ENCODE assay signal across 21 cellular contexts in the genomic region with DNA sequence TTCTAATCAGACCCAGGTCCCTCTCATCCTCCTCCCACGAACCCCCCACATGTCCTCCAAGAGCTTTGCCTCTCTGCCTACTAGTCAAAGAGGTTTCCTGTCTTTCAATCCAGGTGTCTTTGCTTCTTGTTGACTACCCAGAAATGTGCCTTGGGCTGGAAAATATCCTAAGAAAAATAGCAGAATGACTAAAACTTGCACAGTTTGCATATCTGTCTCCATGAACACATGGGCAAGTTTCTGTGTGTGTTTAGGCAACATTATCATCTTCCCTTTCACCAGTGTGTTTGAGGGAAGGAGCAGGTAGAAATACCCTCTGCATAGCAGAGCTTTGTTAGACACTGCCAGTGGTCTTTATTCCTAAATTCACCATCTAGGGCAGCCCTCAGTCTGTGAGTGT. TPM values are rescaled to one million over a fixed set of nuclear protein-coding genes. Genes with fewer than 3 reads are reported as not detected.
A peak's percentile ranks its signal among the peaks of the same experiment; 100 is the strongest.
DNase-seq lines count a peak whose midpoint lies in the region; ATAC-seq and TF ChIP-seq lines count a peak whose summit lies in the region.
"Had no signal": no experiment of that assay in that cellular context is flagged by ENCODE, and none has a peak within 500 bp of the region (broad histone marks: within the 10 kb centered on the region; RNA-seq: fewer than 3 reads in every experiment).

No MANE protein-coding gene starts in this region.

- H3K9me2 ChIP-seq in PC-3 (replicated peaks; ENCODE audit: low read length) = no peaks in the 10 kb centered on the region

- peaks cover 68% of the 10 kb centered on the region for H3K79me2 ChIP-seq in PC-3 (ENCODE audit: low read length)

- peak overlapping the region; percentile 89 for H3K4me2 ChIP-seq in PC-3 (ENCODE audit: low read length)

- no peaks in the 10 kb centered on the region for H3K27me3 ChIP-seq in PC-3 (ENCODE audit: low read length)
- peaks cover 0 to 3% of the 10 kb centered on the region in 2 donors for H3K27me3 ChIP-seq in duodenal mucosa (ENCODE audit: control insufficient read depth in 1 of 2, insufficient read depth in 2 of 2, low read length in 2 of 2)
- H3K27me3 ChIP-seq in lung (ENCODE audit: control insufficient read depth, insufficient read depth) = no peaks in the 10 kb centered on the region
- H3K27me3 ChIP-seq in transverse colon = no peaks in the 10 kb centered on the region
- H3K27me3 ChIP-seq: ascending aorta had no signal

- H3K9me3 ChIP-seq in PC-3 (ENCODE audit: low read length) (no peaks in the 10 kb centered on the region), duodenal mucosa (ENCODE audit: control insufficient read depth in 1 of 2, low read length in 2 of 2) (no peaks in the 10 kb centered on the region), lung (ENCODE audit: control insufficient read depth in 2 of 2, insufficient read depth in 1 of 2, low read length in 1 of 2) (peaks cover 0 to 1% of the 10 kb centered on the region in 2 donors), transverse colon (no peaks in the 10 kb centered on the region)
- H3K9me3 ChIP-seq: ascending aorta had no signal

- no TSS peak for BruUV-seq in PC-3 (replicated peaks; lab: Mats Ljungman, UMichigan)

- POLR2A ChIA-PET in PC-3 (lab: Charles Lee; ENCODE audit: unreplicated experiment) = interaction anchor here (1.2 to 6.3 kb wide), 4 partner anchors 11 to 28 kb away, joined by 8 to 97 read pairs (median 59); a partner anchor contains a TSS

- intact Hi-C loops in PC-3 (cut with micrococcal nuclease) (loop anchor here (1.0 kb wide), 3 partner anchors 10 to 49 kb away; no protein-coding TSS in a partner anchor), transverse colon (cut with DNase I; ENCODE audit: low total_unique reads) (no loop called here)

- H3F3A ChIP-seq in PC-3 (ENCODE audit: low read length, unreplicated experiment) = peaks cover 22% of the 10 kb centered on the region

- peak; percentile 45 for DNase-seq in PC-3
- no peak for DNase-seq in lung (ENCODE audit: low spot score)
- no peak for DNase-seq in transverse colon
- no peak for DNase-seq in NCI-H1930 (lab: John Stamatoyannopoulos, UW)
- no peak for DNase-seq in globus pallidus (ENCODE audit: low spot score)
- DNase-seq: activated CD4-positive, alpha-beta T cell treated with anti-CD3 and anti-CD28 coated beads, Interleukin-2, amount 50 U/mL, for 4 hours; activated naive CD4-positive, alpha-beta T cell treated with anti-CD3 and anti-CD28 coated beads, Interleukin-2, amount 50 U/mL, for 16 hours; activated T-cell treated with anti-CD3 and anti-CD28 coated beads, Interleukin-2, amount 50 U/mL, for 1 hour; MV-4-11; natural killer cell; NCI-H187 treated with DMSO at 0.1 percent for 48 hours; stimulated activated CD4-positive, alpha-beta T cell treated with anti-CD3 and anti-CD28 coated beads, Interleukin-15, amount 100 ng/mL, for 24 hours; stimulated activated naive B cell treated with anti-CD40 and anti-IgM and Interleukin-4, amounts not matched to agents 10 μg/mL and 1 μg/mL and 100 μg/mL, for 72 hours; trophoblast cell had no signal

- WGBS in lung, 2 donors = 44 to 82% methylated on average over 1 of the region's 1 CpG
- 38% methylated on average over 1 of the region's 1 CpG; no CpG with 5 or more reads in 1 of the 2 donors for WGBS in transverse colon (ENCODE audit: low coverage in 1 of 2), 2 donors

- no peak overlapping the region for H2AFZ ChIP-seq in PC-3 (ENCODE audit: low read length)

- peaks cover 96% of the 10 kb centered on the region for H3K4me1 ChIP-seq in PC-3 (ENCODE audit: insufficient read depth, low read length)
- peaks cover 28 to 47% of the 10 kb centered on the region in 2 donors for H3K4me1 ChIP-seq in duodenal mucosa (ENCODE audit: control insufficient read depth in 1 of 2, insufficient read depth in 2 of 2, low read length in 2 of 2)
- peaks cover 3 to 7% of the 10 kb centered on the region in 2 donors for H3K4me1 ChIP-seq in lung (ENCODE audit: control insufficient read depth in 2 of 2, insufficient read depth in 2 of 2, low read length in 2 of 2)
- H3K4me1 ChIP-seq in transverse colon = peaks cover 3 to 63% (median 26%) of the 10 kb centered on the region in 4 donors

- H3K36me3 ChIP-seq in PC-3 (ENCODE audit: low read depth, low read length) (peaks cover 8% of the 10 kb centered on the region), duodenal mucosa (ENCODE audit: control insufficient read depth in 1 of 2, insufficient read depth in 2 of 2, low read length in 2 of 2) (peaks cover 0 to 3% of the 10 kb centered on the region in 2 donors), lung (ENCODE audit: control insufficient read depth in 2 of 2, insufficient read depth in 2 of 2, low read length in 2 of 2) (no peaks in the 10 kb centered on the region), transverse colon (no peaks in the 10 kb centered on the region)
- H3K36me3 ChIP-seq: ascending aorta had no signal

- TF ChIP-seq EP300 in transverse colon (IDR thresholded peaks at IDR 0.05; ENCODE audit: low read depth) = no peak

- in situ Hi-C loops in transverse colon (cut with MboI; ENCODE audit: low pct_ligation_motif_present in 1 of 4, low pct_unique_long_range_greater_than_20kb in 1 of 4, low sequenced_read_pairs in 3 of 4) = no loop called here

- H3K9ac ChIP-seq in PC-3 (ENCODE audit: low read length) (peak overlapping the region; percentile 85), duodenal mucosa (ENCODE audit: low read depth in 1 of 2, low read length in 2 of 2) (peak overlapping the region; percentile 38 to 78)

- no peak for TF ChIP-seq POLR2A in transverse colon (IDR thresholded peaks at IDR 0.05)

- TF ChIP-seq CTCF in PC-3 (conservative IDR thresholded peaks at IDR 0.05; ENCODE audit: low read depth, low read length) = no peak
- no peak for TF ChIP-seq CTCF in lung (IDR thresholded peaks at IDR 0.05; ENCODE audit: control extremely low read depth, extremely low read depth)
- no peak for TF ChIP-seq CTCF in transverse colon (IDR thresholded peaks at IDR 0.05)

- no peak for ATAC-seq in PC-3
- no peak for ATAC-seq in lung (ENCODE audit: insufficient read depth, low FRiP score)
- no peak for ATAC-seq in GM21367 (IDR thresholded peaks at IDR 0.05; ENCODE audit: unreplicated experiment)
- ATAC-seq: natural killer cell; stimulated activated naive B cell treated with anti-CD40 and anti-IgM and Interleukin-4, amounts not matched to agents 10 μg/mL and 1 μg/mL and 100 μg/mL, for 72 hours had no signal

- CTCF ChIA-PET in PC-3 (lab: Charles Lee) = interaction anchor here (0.5 to 1.1 kb wide), 4 partner anchors 9 to 226 kb away, joined by 3 to 8 read pairs (median 3); no protein-coding TSS in a partner anchor

- H4K20me1 ChIP-seq in PC-3 (ENCODE audit: low read length) = no peaks in the 10 kb centered on the region

- H3K4me3 ChIP-seq in PC-3 (ENCODE audit: low read length) (peak overlapping the region; percentile 69), duodenal mucosa (ENCODE audit: low read depth in 1 of 2, low read length in 2 of 2) (peak overlapping the region; percentile 62 to 77), lung (peak overlapping the region; percentile 53), transverse colon (peak overlapping the region in 3 of 4 donors; percentile 27 to 51 (median 31))
- H3K4me3 ChIP-seq: ascending aorta had no signal

- H3K27ac ChIP-seq in PC-3 (ENCODE audit: low read length) = peak overlapping the region; percentile 95
- H3K27ac ChIP-seq in duodenal mucosa (ENCODE audit: low read depth, low read length) = peak overlapping the region; percentile 90
- peak overlapping the region in 1 of 2 donors; percentile 93 for H3K27ac ChIP-seq in lung (ENCODE audit: low read depth in 1 of 2, low read length in 1 of 2)
- peak overlapping the region; percentile 85 to 90 (median 88) for H3K27ac ChIP-seq in transverse colon
- H3K27ac ChIP-seq: ascending aorta had no signal

RNA-seq across cellular contexts. Expression of a gene that starts 1.5 kb away (rescaled TPM):
- 34.9 and 36.2 TPM in 2 replicates for total RNA-seq in PC-3 (2014; rRNA removed)
- total RNA-seq in lung = 100 to 1,000 TPM; 123 to 130 TPM
- 10 to 100 TPM; 27.7 to 59.9 TPM for polyA plus RNA-seq in lung
- total RNA-seq in transverse colon = 10 to 100 TPM; 25.7 to 41.2 (median 29.2) TPM
- total RNA-seq: ascending aorta, glomerular endothelial cell, lung microvascular endothelial cell had no signal

RNA-seq across cellular contexts. Expression of a gene that starts 20.0 kb away (rescaled TPM):
- total RNA-seq in PC-3 (2014; rRNA removed) = 54.0 and 63.9 TPM in 2 replicates
- total RNA-seq in lung = 10 to 100 TPM in 1 of 2 donors, 1 to 10 TPM in 1; 7.1 to 34.4 TPM
- polyA plus RNA-seq in lung = 1 to 10 TPM; 3.4 to 3.7 TPM
- 10 to 100 TPM in 2 of 4 donors, 1 to 10 TPM in 2; 9.0 to 17.5 (median 12.0) TPM for total RNA-seq in transverse colon

RNA-seq across cellular contexts. Expression of a gene that starts 22.1 kb away (rescaled TPM):
- 37.5 and 48.6 TPM in 2 replicates for total RNA-seq in PC-3 (2014; rRNA removed)
- 10 to 100 TPM; 50.8 to 52.3 TPM for total RNA-seq in lung
- polyA plus RNA-seq in lung = 10 to 100 TPM; 19.9 to 28.4 TPM
- total RNA-seq in transverse colon = 100 to 1,000 TPM in 1 of 4 donors, 10 to 100 TPM in 3; 84.2 to 155 (median 91.1) TPM

RNA-seq across cellular contexts. Expression of a gene that starts 57.6 kb away (rescaled TPM):
- total RNA-seq in PC-3 (2014; rRNA removed) (not detected in 2 replicates), lung (1 to 10 TPM; 4.2 to 6.5 TPM), transverse colon (10 to 100 TPM in 1 of 4 donors, 1 to 10 TPM in 2, not detected in 1; 3.7 to 16.8 (median 9.8) TPM)
- 1 to 10 TPM; 2.6 to 5.1 TPM for polyA plus RNA-seq in lung
- total RNA-seq: ascending aorta, glomerular endothelial cell, lung microvascular endothelial cell, natural killer cell, pulmonary artery endothelial cell, Right ventricle myocardium inferior had no signal
